In the genomic region with DNA sequence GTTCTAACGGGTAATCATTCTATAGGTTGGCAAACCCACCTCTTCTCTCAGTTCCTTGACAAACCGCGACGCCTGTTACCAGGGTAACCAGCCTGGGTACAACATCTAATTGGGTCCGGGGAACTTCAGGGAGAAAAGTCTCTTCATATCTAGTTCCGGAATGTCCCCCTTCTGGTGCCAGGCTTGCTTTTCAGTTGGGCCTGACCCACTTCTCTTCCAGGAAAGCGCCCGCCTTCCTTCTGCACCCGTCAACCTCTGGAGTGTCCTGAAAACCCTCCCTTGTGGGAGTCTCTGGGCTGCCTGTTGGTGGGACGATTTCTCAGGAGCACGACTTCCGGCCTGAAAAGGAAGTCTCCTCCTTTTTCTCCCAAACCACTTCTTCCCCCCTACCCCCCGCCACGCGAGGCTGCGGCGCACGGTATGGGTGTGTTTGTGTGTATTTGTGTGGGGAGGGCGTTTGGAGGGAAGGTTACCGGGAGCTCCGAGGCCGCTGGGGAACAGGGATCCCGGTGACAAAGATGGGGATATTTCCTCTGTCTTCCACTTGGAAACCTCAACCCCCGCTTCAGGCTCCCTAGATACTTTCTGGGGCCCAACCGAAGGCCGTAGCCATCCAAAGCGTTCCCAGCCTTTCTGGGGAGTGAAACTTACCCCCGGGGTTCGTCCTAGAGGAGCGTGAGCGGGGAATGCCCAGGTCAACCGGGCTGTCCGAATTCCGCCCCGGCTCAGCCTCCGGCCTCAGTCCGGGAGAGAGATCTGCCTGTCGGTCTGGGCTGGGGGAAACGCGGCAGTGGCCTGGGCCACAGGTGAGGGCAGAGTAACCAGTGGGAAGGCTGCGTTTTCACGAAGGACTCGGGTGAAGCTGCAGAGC, we compare ENCODE assay signal across 8 cellular contexts. TPM values are rescaled to one million over a fixed set of nuclear protein-coding genes. Genes with fewer than 3 reads are reported as not detected.
DNase-seq lines count a peak whose midpoint lies in the region; ATAC-seq and TF ChIP-seq lines count a peak whose summit lies in the region.

A gene with protein sequence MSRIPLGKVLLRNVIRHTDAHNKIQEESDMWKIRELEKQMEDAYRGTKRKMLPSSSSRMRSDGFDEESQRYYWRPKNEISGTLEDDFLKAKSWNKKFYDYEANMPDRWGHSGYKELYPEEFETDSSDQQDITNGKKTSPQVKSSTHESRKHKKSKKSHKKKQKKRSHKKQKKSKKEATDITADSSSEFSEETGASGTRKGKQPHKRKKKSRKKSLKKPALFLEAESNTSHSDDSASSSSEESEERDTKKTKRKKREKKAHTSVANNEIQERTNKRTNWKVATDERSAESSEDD (plus strand): TSS at position 359 of the 871 bp plus-strand sequence. CDS start 1,276 bp downstream, outside the sequence.
Gene PIH1D2 (minus strand): TSS at position 77 of the 871 bp plus-strand sequence. CDS start 843 bp downstream, outside the sequence.

- peak; percentile 23; the same call in 1 of the 2 replicates for TF ChIP-seq CTCF in BE2C (IDR thresholded peaks at IDR 0.05; ENCODE audit: low read depth, low read length)

- peak; percentile 88 for ATAC-seq in HG03442 (IDR thresholded peaks at IDR 0.05; ENCODE audit: unreplicated experiment)
- ATAC-seq in left lobe of liver = peak; percentile 96

- peaks cover 25% of the 10 kb centered on the region for H3K36me3 Mint-ChIP-seq in activated CD4-positive, alpha-beta T cell treated with anti-CD3 and anti-CD28 coated beads, Interleukin-2, amount 10 ng/mL, durations not matched to agents 24 days and 14 days (ENCODE audit: low read depth)

- peak within 1 kb of the TSS; percentile 96 for H3K27ac Mint-ChIP-seq in activated CD4-positive, alpha-beta T cell treated with anti-CD3 and anti-CD28 coated beads, Interleukin-2, amount 10 ng/mL, durations not matched to agents 24 days and 14 days

- H3K4me3 Mint-ChIP-seq in activated CD4-positive, alpha-beta T cell treated with anti-CD3 and anti-CD28 coated beads, Interleukin-2, amount 10 ng/mL, durations not matched to agents 24 days and 14 days = peak within 1 kb of the TSS; percentile 95

- H3K27me3 Mint-ChIP-seq in activated CD4-positive, alpha-beta T cell treated with anti-CD3 and anti-CD28 coated beads, Interleukin-2, amount 10 ng/mL, durations not matched to agents 24 days and 14 days = peaks cover 4% of the 10 kb centered on the region

- H3K4me1 Mint-ChIP-seq in activated CD4-positive, alpha-beta T cell treated with anti-CD3 and anti-CD28 coated beads, Interleukin-2, amount 10 ng/mL, durations not matched to agents 24 days and 14 days = peaks cover 29% of the 10 kb centered on the region

- H3K27me3 ChIP-seq in BE2C = no peaks in the 10 kb centered on the region

- no peaks in the 10 kb centered on the region for H3K9me3 Mint-ChIP-seq in activated CD4-positive, alpha-beta T cell treated with anti-CD3 and anti-CD28 coated beads, Interleukin-2, amount 10 ng/mL, durations not matched to agents 24 days and 14 days

- no peaks in the 10 kb centered on the region; the same call in 1 of the 2 replicates for H3K4me1 ChIP-seq in BE2C

- no peaks in the 10 kb centered on the region for H3K9me3 ChIP-seq in BE2C

- H3K36me3 ChIP-seq in BE2C = peaks cover 35% of the 10 kb centered on the region

- intact Hi-C loops in activated CD4-positive, alpha-beta T cell treated with anti-CD3 and anti-CD28 coated beads, Interleukin-2, amount 10 ng/mL, durations not matched to agents 24 days and 14 days (cut with micrococcal nuclease) = loop anchor here (1.0 to 5.0 kb wide), 6 partner anchors 12 to 472 kb away; partner anchors contain the start of genes CFAP68, DLAT, FDXACB1 and PPP2R1B

- peak; percentile 75 for DNase-seq in BE2C
- peak; percentile 56 for DNase-seq in GM19238 (ENCODE audit: insufficient read length, low spot score)
- peak; percentile 72 for DNase-seq in NCI-H524 treated with DMSO at 0.1 percent for 48 hours (lab: John Stamatoyannopoulos, UW)
- peak; percentile 95 for DNase-seq in activated CD4-positive, alpha-beta T cell treated with anti-CD3 and anti-CD28 coated beads, Interleukin-2, amount 10 ng/mL, durations not matched to agents 24 days and 14 days
- peak; percentile 89 for DNase-seq in dedifferentiated amniotic fluid mesenchymal stem cell (ENCODE audit: extremely low spot score)
- peak; percentile 79 for DNase-seq in left lobe of liver (ENCODE audit: low spot score)
- peak; percentile 72 for DNase-seq in stimulated activated CD4-positive, alpha-beta T cell treated with anti-CD3 and anti-CD28 coated beads, Interleukin-2, amount 100 ng/mL, for 4 hours (ENCODE audit: low read depth)

- H3K4me3 ChIP-seq in BE2C (ENCODE audit: low read depth, low read length) = peak within 1 kb of the TSS; percentile 99

RNA-seq across cellular contexts. Expression of the first gene that starts in this region (rescaled TPM):
- 30.7 TPM for polyA plus RNA-seq in BE2C (2012; ENCODE audit: insufficient read depth, insufficient read length, low read depth)
- 24.4 and 27.0 TPM in 2 replicates for total RNA-seq in activated CD4-positive, alpha-beta T cell treated with anti-CD3 and anti-CD28 coated beads, Interleukin-2, amount 10 ng/mL, durations not matched to agents 24 days and 14 days
- total RNA-seq in left lobe of liver = 5.6 TPM

RNA-seq across cellular contexts. Expression of gene PIH1D2, which starts in this region (rescaled TPM):
- not detected for polyA plus RNA-seq in BE2C (2012; ENCODE audit: insufficient read depth, insufficient read length, low read depth)
- 0.21 and 0.59 TPM in 2 replicates for total RNA-seq in activated CD4-positive, alpha-beta T cell treated with anti-CD3 and anti-CD28 coated beads, Interleukin-2, amount 10 ng/mL, durations not matched to agents 24 days and 14 days
- total RNA-seq in left lobe of liver = 0.91 TPM

Comparison
In these comparisons a context has a peak if more than half of its experiments do, and no peak if none do; other contexts are left out.
1. Peak in every context shown above with its lines: DNase-seq, ATAC-seq and H3K4me3 ChIP-seq.